In the genomic region with DNA sequence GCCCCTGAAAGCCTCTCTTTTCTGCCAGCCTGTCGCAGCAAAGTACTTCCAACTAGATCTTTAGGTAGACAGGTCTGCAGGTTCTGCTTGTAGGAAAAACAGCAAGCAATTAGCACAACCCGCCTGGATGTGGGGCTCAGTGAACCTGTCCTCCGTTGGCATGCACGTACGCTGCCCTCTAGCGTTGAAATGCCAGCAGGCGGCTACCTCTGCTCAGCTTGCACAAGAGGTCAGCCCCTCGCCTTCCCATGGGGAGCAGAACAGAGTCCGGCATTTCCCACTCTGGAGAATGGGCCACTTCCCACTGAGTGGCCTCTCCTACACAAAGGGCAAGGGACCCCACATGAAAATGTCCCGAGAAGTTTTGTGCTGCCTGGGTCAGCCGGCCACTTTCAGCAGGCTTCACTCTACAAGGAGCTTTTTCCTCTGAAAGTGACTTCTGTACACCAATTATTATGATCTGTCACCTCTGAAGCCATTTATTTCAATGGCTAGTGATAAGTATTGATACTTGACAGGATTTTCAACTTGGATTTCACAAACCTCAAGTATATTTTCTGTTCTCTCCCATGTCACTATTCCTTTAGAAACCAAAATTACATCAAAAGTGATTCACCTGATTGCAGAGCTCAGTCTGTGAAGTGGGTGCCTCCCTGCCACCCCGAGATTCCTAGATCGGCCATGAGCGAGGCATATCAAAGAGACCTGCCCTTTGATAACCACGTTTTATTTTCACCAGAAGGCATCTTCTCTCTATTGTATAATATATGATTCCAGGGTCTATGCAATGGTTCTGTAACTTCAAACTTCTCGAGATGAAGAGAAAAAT, we compare ENCODE assay signal across 8 cellular contexts. TPM values are rescaled to one million over a fixed set of nuclear protein-coding genes. Genes with fewer than 3 reads are reported as not detected.
DNase-seq lines count a peak whose midpoint lies in the region; ATAC-seq lines count a peak whose summit lies in the region.

No MANE protein-coding gene starts in this region.

- H3K4me1 ChIP-seq in Karpas-422 (ENCODE audit: low read length) = no peaks in the 10 kb centered on the region

- H3K4me2 ChIP-seq in Karpas-422 (ENCODE audit: low read depth, low read length, poor library complexity, severe bottlenecking) = peak overlapping the region; percentile 33

- DNase-seq in DMS79 treated with DMSO at 0.1 percent for 48 hours (lab: John Stamatoyannopoulos, UW) = peak; percentile 3
- DNase-seq in DMS79 (lab: John Stamatoyannopoulos, UW) = no peak
- peak; percentile 86 for DNase-seq in Karpas-422
- DNase-seq in SKM-1 treated with dmso at 0.1 percent for 144 hours (lab: John Stamatoyannopoulos, UW; ENCODE audit: unreplicated experiment) = peak; percentile 28
- peak; percentile 55 for DNase-seq in activated naive CD8-positive, alpha-beta T cell treated with anti-CD3 and anti-CD28 coated beads for 36 hours
- DNase-seq in left cardiac atrium = peak; percentile 80
- DNase-seq in retina = peak; percentile 76

- H3K9me3 ChIP-seq in Karpas-422 (ENCODE audit: low read length) = no peaks in the 10 kb centered on the region

- peak; percentile 72 to 75 for ATAC-seq in left cardiac atrium
- ATAC-seq in HG03095 (IDR thresholded peaks at IDR 0.05; ENCODE audit: unreplicated experiment) = no peak

- no peak overlapping the region for H3K9ac ChIP-seq in Karpas-422 (ENCODE audit: low read length)

- H2AFZ ChIP-seq in Karpas-422 (ENCODE audit: low read length) = no peak overlapping the region

- no peaks in the 10 kb centered on the region for H3K9me3 Mint-ChIP-seq in activated naive CD8-positive, alpha-beta T cell treated with anti-CD3 and anti-CD28 coated beads for 36 hours

- no peaks in the 10 kb centered on the region for H3K36me3 Mint-ChIP-seq in activated naive CD8-positive, alpha-beta T cell treated with anti-CD3 and anti-CD28 coated beads for 36 hours

- no peak overlapping the region for H3K4me3 ChIP-seq in Karpas-422 (ENCODE audit: low read length)

- H3K79me2 ChIP-seq in Karpas-422 (ENCODE audit: low read length) = no peaks in the 10 kb centered on the region

- H3K27me3 ChIP-seq in Karpas-422 (ENCODE audit: low read length) = no peaks in the 10 kb centered on the region

- H3K27me3 Mint-ChIP-seq in activated naive CD8-positive, alpha-beta T cell treated with anti-CD3 and anti-CD28 coated beads for 36 hours = peaks cover 81% of the 10 kb centered on the region

- intact Hi-C loops in left cardiac atrium (cut with DNase I) = no loop called here

- H3K4me3 Mint-ChIP-seq in activated naive CD8-positive, alpha-beta T cell treated with anti-CD3 and anti-CD28 coated beads for 36 hours = no peak overlapping the region

- H3K9me2 ChIP-seq in Karpas-422 (replicated peaks; ENCODE audit: insufficient read depth, low read length) = no peaks in the 10 kb centered on the region

- no peak overlapping the region for H3K27ac Mint-ChIP-seq in activated naive CD8-positive, alpha-beta T cell treated with anti-CD3 and anti-CD28 coated beads for 36 hours

- peaks cover 8% of the 10 kb centered on the region for H3K4me1 Mint-ChIP-seq in activated naive CD8-positive, alpha-beta T cell treated with anti-CD3 and anti-CD28 coated beads for 36 hours

- H3K36me3 ChIP-seq in Karpas-422 (ENCODE audit: insufficient read depth, low read length) = no peaks in the 10 kb centered on the region

- H3K27ac ChIP-seq in Karpas-422 (ENCODE audit: low read length) = no peak overlapping the region

- no peaks in the 10 kb centered on the region for H4K20me1 ChIP-seq in Karpas-422 (ENCODE audit: insufficient read depth, low read depth, low read length)

RNA-seq across cellular contexts. Expression of a gene that starts 56.7 kb away (rescaled TPM):
- total RNA-seq in Karpas-422 (2014; rRNA removed; shearing (Covaris generic); ENCODE audit: low replicate concordance) = not detected in 2 replicates
- total RNA-seq in activated naive CD8-positive, alpha-beta T cell treated with anti-CD3 and anti-CD28 coated beads for 36 hours = under 1 TPM; 0.02 to 0.14 TPM
- total RNA-seq in left cardiac atrium = 10 to 100 TPM; 44.6 to 52.8 TPM

Comparison
In these comparisons a context has a peak if more than half of its experiments do, and no peak if none do; other contexts are left out.
1. RNA of a gene that starts 56.7 kb away (total RNA-seq): 44.6 to 52.8 TPM in left cardiac atrium; 0.02 to 0.14 TPM in activated naive CD8-positive, alpha-beta T cell treated with anti-CD3 and anti-CD28 coated beads for 36 hours and not detected in Karpas-422; every median in the first group is over 10 times any median in the second.